8 cellular contexts compared by ENCODE assay signal in genomic region chr16:3134338-3135119, GRCh38. TPM values are rescaled to one million over a fixed set of nuclear protein-coding genes. Genes with fewer than 3 reads are reported as not detected.
DNase-seq lines count a peak whose midpoint lies in the region; TF ChIP-seq lines count a peak whose summit lies in the region.

ZNF213 (plus strand) TSS chr16:3135029; CDS start chr16:3137281, 2,252 bp downstream.

- H3K36me3 Mint-ChIP-seq in CD8-positive, alpha-beta memory T cell, result peaks cover 0 to 49% (median 0%) of the 10 kb centered on the region in 3 donors

- no peaks in the 10 kb centered on the region for H3K27me3 ChIP-seq in CD8-positive, alpha-beta memory T cell (ENCODE audit: insufficient read depth, low read length, poor library complexity, severe bottlenecking)
- H3K27me3 ChIP-seq in effector memory CD4-positive, alpha-beta T cell (replicated peaks; ENCODE audit: control insufficient read depth, insufficient read depth, low read length, poor library complexity, severe bottlenecking), result no peaks in the 10 kb centered on the region

- CTCF ChIA-PET in CD8-positive, alpha-beta memory T cell (lab: Charles Lee), result interaction anchor here (0.7 to 14.6 kb wide), 16 partner anchors 10 to 327 kb away, joined by 3 to 278 read pairs (median 4); partner anchors contain the start of genes BICDL2 and ZSCAN10

- peak within 1 kb of the TSS; percentile 94 to 99 (median 98) for H3K27ac Mint-ChIP-seq in CD8-positive, alpha-beta memory T cell

- no peak for TF ChIP-seq CTCF in GM20000 (IDR thresholded peaks at IDR 0.05; ENCODE audit: extremely low read depth, missing control alignments)

- peaks cover 25% of the 10 kb centered on the region for H3K4me1 ChIP-seq in CD8-positive, alpha-beta memory T cell (ENCODE audit: insufficient read depth, low read length)
- H3K4me1 ChIP-seq in effector memory CD4-positive, alpha-beta T cell (ENCODE audit: control insufficient read depth, insufficient read depth, low read length, poor library complexity, severe bottlenecking), result peaks cover 23% of the 10 kb centered on the region

- DNase-seq in CD8-positive, alpha-beta memory T cell, result peak; percentile 87 to 97 (median 94)
- DNase-seq in GM20000 (ENCODE audit: low spot score) (peak; percentile 96), HT-29 (ENCODE audit: low spot score) (peak; percentile 99), medulla oblongata (ENCODE audit: extremely low spot score) (peak; percentile 99)
- peak; percentile 93 for DNase-seq in NK-92 treated with Interleukin-12 subunit alpha and Interleukin-12 subunit beta, amount 100 ng/mL, for 24 hours (lab: John Stamatoyannopoulos, UW)
- peak; percentile 77 to 82 for DNase-seq in activated CD8-positive, alpha-beta memory T cell treated with anti-CD3 and anti-CD28 coated beads for 1 hour (ENCODE audit: extremely low read depth in 1 of 2, low read depth in 1 of 2)
- DNase-seq in effector memory CD4-positive, alpha-beta T cell, result peak; percentile 90 to 93 (median 91)
- DNase-seq in stimulated activated CD4-positive, alpha-beta T cell treated with anti-CD3 and anti-CD28 coated beads, TNF-alpha, amount 100 ng/mL, for 48 hours (ENCODE audit: low read depth in 3 of 3), result peak; percentile 83 to 92 (median 87)

- peak within 1 kb of the TSS; percentile 92 to 99 (median 97) for H3K4me3 Mint-ChIP-seq in CD8-positive, alpha-beta memory T cell

- H3K36me3 ChIP-seq in CD8-positive, alpha-beta memory T cell (ENCODE audit: insufficient read depth, low read length), result no peaks in the 10 kb centered on the region
- H3K36me3 ChIP-seq in effector memory CD4-positive, alpha-beta T cell (ENCODE audit: control insufficient read depth, insufficient read depth, low read length), result peaks cover 9% of the 10 kb centered on the region

- no peaks in the 10 kb centered on the region for H3K9me3 ChIP-seq in CD8-positive, alpha-beta memory T cell (ENCODE audit: low read length)
- no peaks in the 10 kb centered on the region for H3K9me3 ChIP-seq in effector memory CD4-positive, alpha-beta T cell (ENCODE audit: control insufficient read depth, low read length)

- H3K9me3 Mint-ChIP-seq in CD8-positive, alpha-beta memory T cell, result no peaks in the 10 kb centered on the region

- POLR2A ChIA-PET in CD8-positive, alpha-beta memory T cell (lab: Charles Lee), result interaction anchor here (0.5 to 3.4 kb wide), 20 partner anchors 9 to 444 kb away, joined by 3 to 30 read pairs (median 4); partner anchors contain the start of genes HCFC1R1, THOC6, ZNF174 and ZNF263

- H3K4me1 Mint-ChIP-seq in CD8-positive, alpha-beta memory T cell, result peaks cover 26 to 39% (median 26%) of the 10 kb centered on the region in 3 donors

- peak within 1 kb of the TSS; percentile 98 for H3K27ac ChIP-seq in CD8-positive, alpha-beta memory T cell (ENCODE audit: low read depth, low read length)
- H3K27ac ChIP-seq in effector memory CD4-positive, alpha-beta T cell (ENCODE audit: insufficient read depth, low read length, poor library complexity, severe bottlenecking), result peak within 1 kb of the TSS; percentile 96

- H3K4me3 ChIP-seq in CD8-positive, alpha-beta memory T cell (ENCODE audit: low read length), result peak within 1 kb of the TSS; percentile 98
- H3K4me3 ChIP-seq in effector memory CD4-positive, alpha-beta T cell (ENCODE audit: insufficient read depth, low read depth, low read length, poor library complexity, severe bottlenecking), result peak within 1 kb of the TSS; percentile 99

- H3K27me3 Mint-ChIP-seq in CD8-positive, alpha-beta memory T cell, result no peaks in the 10 kb centered on the region

RNA-seq across cellular contexts. Expression of gene ZNF213, which starts in this region (rescaled TPM):
- total RNA-seq in CD8-positive, alpha-beta memory T cell, result 10 to 100 TPM; 10.4 to 10.5 TPM
- 3.8 TPM for polyA plus RNA-seq in CD8-positive, alpha-beta memory T cell
- total RNA-seq in HT-29 (2014; rRNA removed; shearing (Covaris generic)), result 5.8 and 7.2 TPM in 2 replicates

Comparison
In these comparisons a context has a peak if more than half of its experiments do, and no peak if none do; other contexts are left out.
1. Peak in every context shown above with its lines: DNase-seq, H3K4me3 ChIP-seq and H3K27ac ChIP-seq.